ENCODE assay signal across 1 cellular context in the genomic region with DNA sequence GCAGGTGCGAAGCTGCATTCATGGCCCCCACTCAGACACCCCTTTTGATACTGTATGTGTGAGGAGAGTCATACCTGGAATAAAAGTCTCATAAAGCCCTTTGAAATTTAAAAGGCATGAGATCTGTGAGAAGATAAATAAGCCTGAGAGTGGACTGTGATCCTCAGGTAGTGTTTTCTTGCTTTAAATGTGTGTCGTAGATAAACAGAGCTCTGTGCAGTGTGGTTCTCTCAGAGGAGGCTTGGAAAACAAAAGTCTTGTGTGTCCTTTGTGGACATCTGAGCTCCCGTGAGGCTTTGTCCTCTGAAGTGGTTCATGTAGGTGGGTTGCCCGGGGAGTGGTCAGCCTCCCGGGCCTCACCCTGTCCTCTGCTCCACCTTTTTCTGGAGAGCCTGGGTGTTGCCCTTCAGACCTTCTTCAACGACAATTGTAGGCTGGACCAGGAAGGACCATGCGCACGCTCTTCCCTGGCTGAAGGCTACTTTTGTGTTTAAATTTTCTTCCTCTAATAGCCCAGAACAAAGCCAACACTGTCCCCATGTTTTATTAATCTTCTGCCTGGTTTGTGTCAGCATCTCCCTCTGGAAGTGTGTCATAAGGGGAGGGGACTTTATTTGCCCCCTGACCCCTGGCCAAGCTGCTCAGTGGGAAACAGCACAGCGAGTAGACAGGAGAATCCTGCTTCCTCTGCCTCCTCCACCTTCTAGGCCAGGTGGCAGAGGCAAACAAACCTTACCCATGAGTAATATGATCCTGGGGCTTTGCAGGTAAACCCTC.
TF ChIP-seq lines count a peak whose summit lies in the region.

No MANE protein-coding gene starts in this region.

TF ChIP-seq in HepG2, 621 proteins besides CTCF, POLR2A, EP300 and RAD21 (continued from another document and continues in another):
- TF ChIP-seq, protein P1, sequence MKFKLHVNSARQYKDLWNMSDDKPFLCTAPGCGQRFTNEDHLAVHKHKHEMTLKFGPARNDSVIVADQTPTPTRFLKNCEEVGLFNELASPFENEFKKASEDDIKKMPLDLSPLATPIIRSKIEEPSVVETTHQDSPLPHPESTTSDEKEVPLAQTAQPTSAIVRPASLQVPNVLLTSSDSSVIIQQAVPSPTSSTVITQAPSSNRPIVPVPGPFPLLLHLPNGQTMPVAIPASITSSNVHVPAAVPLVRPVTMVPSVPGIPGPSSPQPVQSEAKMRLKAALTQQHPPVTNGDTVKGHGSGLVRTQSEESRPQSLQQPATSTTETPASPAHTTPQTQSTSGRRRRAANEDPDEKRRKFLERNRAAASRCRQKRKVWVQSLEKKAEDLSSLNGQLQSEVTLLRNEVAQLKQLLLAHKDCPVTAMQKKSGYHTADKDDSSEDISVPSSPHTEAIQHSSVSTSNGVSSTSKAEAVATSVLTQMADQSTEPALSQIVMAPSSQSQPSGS (CRISPR knock-in tag; IDR thresholded peaks at IDR 0.05), result peak; percentile 40; the same call in 1 of the 2 replicates
- TF ChIP-seq, protein P2, sequence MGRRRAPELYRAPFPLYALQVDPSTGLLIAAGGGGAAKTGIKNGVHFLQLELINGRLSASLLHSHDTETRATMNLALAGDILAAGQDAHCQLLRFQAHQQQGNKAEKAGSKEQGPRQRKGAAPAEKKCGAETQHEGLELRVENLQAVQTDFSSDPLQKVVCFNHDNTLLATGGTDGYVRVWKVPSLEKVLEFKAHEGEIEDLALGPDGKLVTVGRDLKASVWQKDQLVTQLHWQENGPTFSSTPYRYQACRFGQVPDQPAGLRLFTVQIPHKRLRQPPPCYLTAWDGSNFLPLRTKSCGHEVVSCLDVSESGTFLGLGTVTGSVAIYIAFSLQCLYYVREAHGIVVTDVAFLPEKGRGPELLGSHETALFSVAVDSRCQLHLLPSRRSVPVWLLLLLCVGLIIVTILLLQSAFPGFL (CRISPR knock-in tag; IDR thresholded peaks at IDR 0.05), result no peak
- TF ChIP-seq, protein P3, sequence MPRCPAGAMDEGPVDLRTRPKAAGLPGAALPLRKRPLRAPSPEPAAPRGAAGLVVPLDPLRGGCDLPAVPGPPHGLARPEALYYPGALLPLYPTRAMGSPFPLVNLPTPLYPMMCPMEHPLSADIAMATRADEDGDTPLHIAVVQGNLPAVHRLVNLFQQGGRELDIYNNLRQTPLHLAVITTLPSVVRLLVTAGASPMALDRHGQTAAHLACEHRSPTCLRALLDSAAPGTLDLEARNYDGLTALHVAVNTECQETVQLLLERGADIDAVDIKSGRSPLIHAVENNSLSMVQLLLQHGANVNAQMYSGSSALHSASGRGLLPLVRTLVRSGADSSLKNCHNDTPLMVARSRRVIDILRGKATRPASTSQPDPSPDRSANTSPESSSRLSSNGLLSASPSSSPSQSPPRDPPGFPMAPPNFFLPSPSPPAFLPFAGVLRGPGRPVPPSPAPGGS (CRISPR knock-in tag; IDR thresholded peaks at IDR 0.05), result 0 out of 2 replicates have a peak, but pooled peaks have one; percentile 28
- TF ChIP-seq ZSCAN9 (CRISPR knock-in tag; IDR thresholded peaks at IDR 0.05; ENCODE audit: borderline replicate concordance), result peak; percentile 71
- TF ChIP-seq, protein P4, sequence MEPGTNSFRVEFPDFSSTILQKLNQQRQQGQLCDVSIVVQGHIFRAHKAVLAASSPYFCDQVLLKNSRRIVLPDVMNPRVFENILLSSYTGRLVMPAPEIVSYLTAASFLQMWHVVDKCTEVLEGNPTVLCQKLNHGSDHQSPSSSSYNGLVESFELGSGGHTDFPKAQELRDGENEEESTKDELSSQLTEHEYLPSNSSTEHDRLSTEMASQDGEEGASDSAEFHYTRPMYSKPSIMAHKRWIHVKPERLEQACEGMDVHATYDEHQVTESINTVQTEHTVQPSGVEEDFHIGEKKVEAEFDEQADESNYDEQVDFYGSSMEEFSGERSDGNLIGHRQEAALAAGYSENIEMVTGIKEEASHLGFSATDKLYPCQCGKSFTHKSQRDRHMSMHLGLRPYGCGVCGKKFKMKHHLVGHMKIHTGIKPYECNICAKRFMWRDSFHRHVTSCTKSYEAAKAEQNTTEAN (CRISPR knock-in tag; conservative IDR thresholded peaks at IDR 0.05), result peak; percentile 88
- 0 out of 2 replicates have a peak, but pooled peaks have one; percentile 72 for TF ChIP-seq MEF2D (CRISPR knock-in tag; IDR thresholded peaks at IDR 0.05)
- no peak for TF ChIP-seq PHF20 (CRISPR knock-in tag; IDR thresholded peaks at IDR 0.05)
- TF ChIP-seq, protein P5, sequence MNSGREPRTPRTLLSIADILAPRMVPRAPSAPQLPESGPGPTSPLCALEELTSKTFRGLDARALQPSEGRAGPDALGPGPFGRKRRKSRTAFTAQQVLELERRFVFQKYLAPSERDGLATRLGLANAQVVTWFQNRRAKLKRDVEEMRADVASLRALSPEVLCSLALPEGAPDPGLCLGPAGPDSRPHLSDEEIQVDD (CRISPR knock-in tag; IDR thresholded peaks at IDR 0.05; ENCODE audit: borderline replicate concordance), result no peak
- TF ChIP-seq, protein P6, sequence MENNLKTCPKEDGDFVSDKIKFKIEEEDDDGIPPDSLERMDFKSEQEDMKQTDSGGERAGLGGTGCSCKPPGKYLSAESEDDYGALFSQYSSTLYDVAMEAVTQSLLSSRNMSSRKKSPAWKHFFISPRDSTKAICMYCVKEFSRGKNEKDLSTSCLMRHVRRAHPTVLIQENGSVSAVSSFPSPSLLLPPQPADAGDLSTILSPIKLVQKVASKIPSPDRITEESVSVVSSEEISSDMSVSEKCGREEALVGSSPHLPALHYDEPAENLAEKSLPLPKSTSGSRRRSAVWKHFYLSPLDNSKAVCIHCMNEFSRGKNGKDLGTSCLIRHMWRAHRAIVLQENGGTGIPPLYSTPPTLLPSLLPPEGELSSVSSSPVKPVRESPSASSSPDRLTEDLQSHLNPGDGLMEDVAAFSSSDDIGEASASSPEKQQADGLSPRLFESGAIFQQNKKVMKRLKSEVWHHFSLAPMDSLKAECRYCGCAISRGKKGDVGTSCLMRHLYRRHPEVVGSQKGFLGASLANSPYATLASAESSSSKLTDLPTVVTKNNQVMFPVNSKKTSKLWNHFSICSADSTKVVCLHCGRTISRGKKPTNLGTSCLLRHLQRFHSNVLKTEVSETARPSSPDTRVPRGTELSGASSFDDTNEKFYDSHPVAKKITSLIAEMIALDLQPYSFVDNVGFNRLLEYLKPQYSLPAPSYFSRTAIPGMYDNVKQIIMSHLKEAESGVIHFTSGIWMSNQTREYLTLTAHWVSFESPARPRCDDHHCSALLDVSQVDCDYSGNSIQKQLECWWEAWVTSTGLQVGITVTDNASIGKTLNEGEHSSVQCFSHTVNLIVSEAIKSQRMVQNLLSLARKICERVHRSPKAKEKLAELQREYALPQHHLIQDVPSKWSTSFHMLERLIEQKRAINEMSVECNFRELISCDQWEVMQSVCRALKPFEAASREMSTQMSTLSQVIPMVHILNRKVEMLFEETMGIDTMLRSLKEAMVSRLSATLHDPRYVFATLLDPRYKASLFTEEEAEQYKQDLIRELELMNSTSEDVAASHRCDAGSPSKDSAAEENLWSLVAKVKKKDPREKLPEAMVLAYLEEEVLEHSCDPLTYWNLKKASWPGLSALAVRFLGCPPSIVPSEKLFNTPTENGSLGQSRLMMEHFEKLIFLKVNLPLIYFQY (CRISPR knock-in tag; IDR thresholded peaks at IDR 0.05; ENCODE audit: borderline replicate concordance), result peak; percentile 60; the same call in 1 of the 2 replicates
- TF ChIP-seq, protein P7, sequence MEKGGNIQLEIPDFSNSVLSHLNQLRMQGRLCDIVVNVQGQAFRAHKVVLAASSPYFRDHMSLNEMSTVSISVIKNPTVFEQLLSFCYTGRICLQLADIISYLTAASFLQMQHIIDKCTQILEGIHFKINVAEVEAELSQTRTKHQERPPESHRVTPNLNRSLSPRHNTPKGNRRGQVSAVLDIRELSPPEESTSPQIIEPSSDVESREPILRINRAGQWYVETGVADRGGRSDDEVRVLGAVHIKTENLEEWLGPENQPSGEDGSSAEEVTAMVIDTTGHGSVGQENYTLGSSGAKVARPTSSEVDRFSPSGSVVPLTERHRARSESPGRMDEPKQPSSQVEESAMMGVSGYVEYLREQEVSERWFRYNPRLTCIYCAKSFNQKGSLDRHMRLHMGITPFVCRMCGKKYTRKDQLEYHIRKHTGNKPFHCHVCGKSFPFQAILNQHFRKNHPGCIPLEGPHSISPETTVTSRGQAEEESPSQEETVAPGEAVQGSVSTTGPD (CRISPR knock-in tag; IDR thresholded peaks at IDR 0.05), result no peak; the same call in 1 of the 2 replicates
- peak; percentile 82; the same call in 1 of the 2 replicates for TF ChIP-seq FOXK2 (IDR thresholded peaks at IDR 0.05)
- TF ChIP-seq PTBP1 (IDR thresholded peaks at IDR 0.05; ENCODE audit: low read depth, low read length, poor library complexity, severe bottlenecking), result no peak
- no peak for TF ChIP-seq ZNF101 (CRISPR knock-in tag; IDR thresholded peaks at IDR 0.05; ENCODE audit: borderline replicate concordance, low read depth)
- 0 out of 2 replicates have a peak, but pooled peaks have one; percentile 60 for TF ChIP-seq ZNF335 (CRISPR knock-in tag; IDR thresholded peaks at IDR 0.05)
- TF ChIP-seq ZNF816 (CRISPR knock-in tag; IDR thresholded peaks at IDR 0.05; ENCODE audit: borderline replicate concordance), result peak; percentile 71; the same call in 1 of the 2 replicates
- peak; percentile 76; the same call in 1 of the 2 replicates for TF ChIP-seq NKX3-1 (CRISPR knock-in tag; IDR thresholded peaks at IDR 0.05)
- no peak for TF ChIP-seq ZNF615 (CRISPR knock-in tag; IDR thresholded peaks at IDR 0.05; ENCODE audit: borderline replicate concordance)
- TF ChIP-seq, protein P8, sequence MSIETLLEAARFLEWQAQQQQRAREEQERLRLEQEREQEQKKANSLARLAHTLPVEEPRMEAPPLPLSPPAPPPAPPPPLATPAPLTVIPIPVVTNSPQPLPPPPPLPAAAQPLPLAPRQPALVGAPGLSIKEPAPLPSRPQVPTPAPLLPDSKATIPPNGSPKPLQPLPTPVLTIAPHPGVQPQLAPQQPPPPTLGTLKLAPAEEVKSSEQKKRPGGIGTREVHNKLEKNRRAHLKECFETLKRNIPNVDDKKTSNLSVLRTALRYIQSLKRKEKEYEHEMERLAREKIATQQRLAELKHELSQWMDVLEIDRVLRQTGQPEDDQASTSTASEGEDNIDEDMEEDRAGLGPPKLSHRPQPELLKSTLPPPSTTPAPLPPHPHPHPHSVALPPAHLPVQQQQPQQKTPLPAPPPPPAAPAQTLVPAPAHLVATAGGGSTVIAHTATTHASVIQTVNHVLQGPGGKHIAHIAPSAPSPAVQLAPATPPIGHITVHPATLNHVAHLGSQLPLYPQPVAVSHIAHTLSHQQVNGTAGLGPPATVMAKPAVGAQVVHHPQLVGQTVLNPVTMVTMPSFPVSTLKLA (IDR thresholded peaks at IDR 0.05), result peak; percentile 38
- TF ChIP-seq, protein P9, sequence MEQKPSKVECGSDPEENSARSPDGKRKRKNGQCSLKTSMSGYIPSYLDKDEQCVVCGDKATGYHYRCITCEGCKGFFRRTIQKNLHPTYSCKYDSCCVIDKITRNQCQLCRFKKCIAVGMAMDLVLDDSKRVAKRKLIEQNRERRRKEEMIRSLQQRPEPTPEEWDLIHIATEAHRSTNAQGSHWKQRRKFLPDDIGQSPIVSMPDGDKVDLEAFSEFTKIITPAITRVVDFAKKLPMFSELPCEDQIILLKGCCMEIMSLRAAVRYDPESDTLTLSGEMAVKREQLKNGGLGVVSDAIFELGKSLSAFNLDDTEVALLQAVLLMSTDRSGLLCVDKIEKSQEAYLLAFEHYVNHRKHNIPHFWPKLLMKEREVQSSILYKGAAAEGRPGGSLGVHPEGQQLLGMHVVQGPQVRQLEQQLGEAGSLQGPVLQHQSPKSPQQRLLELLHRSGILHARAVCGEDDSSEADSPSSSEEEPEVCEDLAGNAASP (CRISPR knock-in tag; IDR thresholded peaks at IDR 0.05; ENCODE audit: borderline replicate concordance), result no peak
- peak; percentile 80 for TF ChIP-seq CREM (IDR thresholded peaks at IDR 0.05)
- TF ChIP-seq CREM (CRISPR knock-in tag; IDR thresholded peaks at IDR 0.05), result no peak
- no peak for TF ChIP-seq NFIB (CRISPR knock-in tag; IDR thresholded peaks at IDR 0.05; ENCODE audit: borderline replicate concordance)
- TF ChIP-seq ZNF383 (CRISPR knock-in tag; IDR thresholded peaks at IDR 0.05; ENCODE audit: borderline replicate concordance), result no peak
- TF ChIP-seq, protein P10, sequence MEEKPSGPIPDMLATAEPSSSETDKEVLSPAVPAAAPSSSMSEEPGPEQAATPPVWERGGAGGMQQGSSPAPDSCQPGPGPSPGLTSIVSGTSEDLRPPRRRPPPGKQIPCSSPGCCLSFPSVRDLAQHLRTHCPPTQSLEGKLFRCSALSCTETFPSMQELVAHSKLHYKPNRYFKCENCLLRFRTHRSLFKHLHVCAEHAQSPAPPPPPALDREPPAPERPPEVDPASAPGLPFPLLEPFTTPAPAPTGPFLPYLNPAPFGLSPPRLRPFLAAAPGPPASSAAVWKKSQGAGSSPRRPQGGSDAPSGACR (CRISPR knock-in tag; IDR thresholded peaks at IDR 0.05), result peak; percentile 73; the same call in 1 of the 2 replicates
- TF ChIP-seq XBP1 (CRISPR knock-in tag; IDR thresholded peaks at IDR 0.05), result no peak
- TF ChIP-seq, protein P11, sequence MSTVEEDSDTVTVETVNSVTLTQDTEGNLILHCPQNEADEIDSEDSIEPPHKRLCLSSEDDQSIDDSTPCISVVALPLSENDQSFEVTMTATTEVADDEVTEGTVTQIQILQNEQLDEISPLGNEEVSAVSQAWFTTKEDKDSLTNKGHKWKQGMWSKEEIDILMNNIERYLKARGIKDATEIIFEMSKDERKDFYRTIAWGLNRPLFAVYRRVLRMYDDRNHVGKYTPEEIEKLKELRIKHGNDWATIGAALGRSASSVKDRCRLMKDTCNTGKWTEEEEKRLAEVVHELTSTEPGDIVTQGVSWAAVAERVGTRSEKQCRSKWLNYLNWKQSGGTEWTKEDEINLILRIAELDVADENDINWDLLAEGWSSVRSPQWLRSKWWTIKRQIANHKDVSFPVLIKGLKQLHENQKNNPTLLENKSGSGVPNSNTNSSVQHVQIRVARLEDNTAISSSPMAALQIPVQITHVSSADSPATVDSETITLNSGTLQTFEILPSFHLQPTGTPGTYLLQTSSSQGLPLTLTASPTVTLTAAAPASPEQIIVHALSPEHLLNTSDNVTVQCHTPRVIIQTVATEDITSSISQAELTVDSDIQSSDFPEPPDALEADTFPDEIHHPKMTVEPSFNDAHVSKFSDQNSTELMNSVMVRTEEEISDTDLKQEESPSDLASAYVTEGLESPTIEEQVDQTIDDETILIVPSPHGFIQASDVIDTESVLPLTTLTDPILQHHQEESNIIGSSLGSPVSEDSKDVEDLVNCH (CRISPR knock-in tag; IDR thresholded peaks at IDR 0.05), result no peak
- TF ChIP-seq HOXA5 (CRISPR knock-in tag; IDR thresholded peaks at IDR 0.05), result peak; percentile 69; the same call in 1 of the 2 replicates
- TF ChIP-seq NCOA2 (CRISPR knock-in tag; IDR thresholded peaks at IDR 0.05), result peak; percentile 90
- TF ChIP-seq TRIM24 (CRISPR knock-in tag; IDR thresholded peaks at IDR 0.05), result no peak
- TF ChIP-seq GATAD2A (CRISPR knock-in tag; IDR thresholded peaks at IDR 0.05), result peak; percentile 78; the same call in 1 of the 2 replicates
- peak; percentile 28; the same call in 1 of the 2 replicates for TF ChIP-seq RBFOX2 (IDR thresholded peaks at IDR 0.05; ENCODE audit: low read depth, low read length)
- TF ChIP-seq MXD4 (CRISPR knock-in tag; IDR thresholded peaks at IDR 0.05), result no peak
- no peak for TF ChIP-seq SOX6 (IDR thresholded peaks at IDR 0.05)
- TF ChIP-seq SOX6 (CRISPR knock-in tag; IDR thresholded peaks at IDR 0.05), result peak; percentile 99
- no peak for TF ChIP-seq DNMT3B (CRISPR knock-in tag; conservative IDR thresholded peaks at IDR 0.05)
- peak; percentile 59; the same call in 1 of the 2 replicates for TF ChIP-seq NFIC (IDR thresholded peaks at IDR 0.05; ENCODE audit: low read length)
